11 cellular contexts compared by ENCODE assay signal in genomic region chr7:76011437-76011836, GRCh38. TPM values are rescaled to one million over a fixed set of nuclear protein-coding genes. Genes with fewer than 3 reads are reported as not detected.
A peak's percentile ranks its signal among the peaks of the same experiment; 100 is the strongest.
DNase-seq lines count a peak whose midpoint lies in the region; ATAC-seq and TF ChIP-seq lines count a peak whose summit lies in the region.
"Had no signal": no experiment of that assay in that cellular context is flagged by ENCODE, and none has a peak within 500 bp of the region (broad histone marks: within the 10 kb centered on the region; RNA-seq: fewer than 3 reads in every experiment).

No MANE protein-coding gene starts in this region.

- no peak for TF ChIP-seq CTCF in uterus (IDR thresholded peaks at IDR 0.05)

- H3K4me3 ChIP-seq in uterus: no peak overlapping the region

- H3K9me3 Mint-ChIP-seq in naive B cell: no peaks in the 10 kb centered on the region
- H3K9me3 Mint-ChIP-seq: activated T-helper 2 cell treated with anti-CD3 and anti-CD28 coated beads, Interferon-gamma antibody, Interleukin-2, Interleukin-4, amounts not matched to agents 10 μg/mL and 5 μg/mL and 100 μg/mL, durations not matched to agents 14 hours and 24 hours and 36 hours had no signal

- H3K36me3 ChIP-seq in uterus: no peaks in the 10 kb centered on the region

- no peaks in the 10 kb centered on the region for H3K4me1 ChIP-seq in uterus

- H3K4me3 Mint-ChIP-seq in naive B cell: peak overlapping the region in 3 of 8 donors; percentile 10 to 33 (median 17)

- peak overlapping the region; percentile 4 to 73 (median 43) for H3K27ac Mint-ChIP-seq in naive B cell
- H3K27ac Mint-ChIP-seq: activated T-helper 2 cell treated with anti-CD3 and anti-CD28 coated beads, Interferon-gamma antibody, Interleukin-2, Interleukin-4, amounts not matched to agents 10 μg/mL and 5 μg/mL and 100 μg/mL, durations not matched to agents 14 hours and 24 hours and 36 hours had no signal

- no peaks in the 10 kb centered on the region for H3K9me3 ChIP-seq in uterus

- no peak for TF ChIP-seq POLR2A in uterus (IDR thresholded peaks at IDR 0.05)

- H3K27ac ChIP-seq in uterus: peak overlapping the region; percentile 6 to 74

- no peaks in the 10 kb centered on the region for H3K27me3 Mint-ChIP-seq in naive B cell

- H3K27me3 ChIP-seq in uterus: no peaks in the 10 kb centered on the region

- intact Hi-C loops in Right ventricle myocardium inferior (cut with DNase I): no loop called here
- intact Hi-C loops in cardiac septum (cut with DNase I): loop anchor here (5.0 kb wide), 1 partner anchor 49 kb away; no protein-coding TSS in a partner anchor
- intact Hi-C loops in uterus (cut with DNase I; ENCODE audit: low total_unique reads): no loop called here

- DNase-seq in Right ventricle myocardium inferior (ENCODE audit: missing footprints) (peak; percentile 75), cardiac septum (ENCODE audit: low spot score) (no peak), fibroblast of gingiva (ENCODE audit: low read depth) (peak; percentile 91), naive B cell (no peak), uterus (peak in 1 of 2 donors; percentile 28), T-helper 1 cell (no peak)
- DNase-seq: effector CD8-positive, alpha-beta T cell; stimulated activated CD4-positive, alpha-beta T cell treated with anti-CD3 and anti-CD28 coated beads, Interleukin-2, amount 100 ng/mL, for 24 hours had no signal

- H3K4me1 Mint-ChIP-seq in naive B cell: peaks cover 27 to 40% (median 37%) of the 10 kb centered on the region in 3 donors

- ATAC-seq in Right ventricle myocardium inferior (peak; percentile 90), naive B cell (ENCODE audit: low read depth in 2 of 2) (peak; percentile 64 to 69), HG02981 (IDR thresholded peaks at IDR 0.05; ENCODE audit: unreplicated experiment) (no peak), HG03039 (IDR thresholded peaks at IDR 0.05; ENCODE audit: unreplicated experiment) (no peak)

- H3K36me3 Mint-ChIP-seq in naive B cell: peaks cover 0 to 8% of the 10 kb centered on the region in 2 donors

RNA-seq across cellular contexts. Expression of gene TMEM120A, which starts 17.0 kb away (rescaled TPM):
- total RNA-seq in Right ventricle myocardium inferior (109 TPM), cardiac septum (138 TPM), uterus (10 to 100 TPM in 3 of 4 donors, 1 to 10 TPM in 1; 4.6 to 95.4 (median 36.9) TPM)
- 10 to 100 TPM; 31.7 to 37.2 (median 35.2) TPM for polyA plus RNA-seq in naive B cell (ENCODE audit: low read depth in 6 of 6)

RNA-seq across cellular contexts. Expression of gene STYXL1, which starts 36.4 kb away (rescaled TPM):
- total RNA-seq in Right ventricle myocardium inferior (21.6 TPM), cardiac septum (16.1 TPM), uterus (10 to 100 TPM in 2 of 4 donors, 1 to 10 TPM in 2; 4.4 to 27.3 (median 14.1) TPM)
- 10 to 100 TPM; 61.3 to 89.8 (median 65.3) TPM for polyA plus RNA-seq in naive B cell (ENCODE audit: low read depth in 6 of 6)

RNA-seq across cellular contexts. Expression of gene MDH2, which starts 36.5 kb away (rescaled TPM):
- total RNA-seq in Right ventricle myocardium inferior: 688 TPM
- total RNA-seq in cardiac septum: 376 TPM
- 100 to 1,000 TPM; 128 to 211 (median 147) TPM for polyA plus RNA-seq in naive B cell (ENCODE audit: low read depth in 6 of 6)
- 10 to 100 TPM; 24.3 to 88.4 (median 30.0) TPM for total RNA-seq in uterus

Comparison
In these comparisons a context has a peak if more than half of its experiments do, and no peak if none do; other contexts are left out.
1. DNase-seq: peak in Right ventricle myocardium inferior (single experiment) and fibroblast of gingiva (single experiment); none in cardiac septum (single experiment), naive B cell (single experiment) and T-helper 1 cell (0 of 5).
2. ATAC-seq: peak in Right ventricle myocardium inferior (single experiment) and naive B cell (2 of 2); none in HG02981 (single experiment) and HG03039 (single experiment).